Comparison of ENCODE assay signal across 7 cellular contexts in genomic region chr11:80699406-80700177, GRCh38.
DNase-seq lines count a peak whose midpoint lies in the region; ATAC-seq and TF ChIP-seq lines count a peak whose summit lies in the region.
"Not testable (repeated sequence)": the region's sequence is repeated elsewhere in the genome, so short reads cannot be mapped to it uniquely, and the experiment has no call there.

No MANE protein-coding gene starts in this region.

- ATAC-seq in HG03432 (IDR thresholded peaks at IDR 0.05; ENCODE audit: unreplicated experiment) (peak; percentile 47), left colon (peak; percentile 98)

- H3K4me1 ChIP-seq in colonic mucosa, result not testable (repeated sequence)

- DNase-seq in NCI-H748 (lab: John Stamatoyannopoulos, UW; ENCODE audit: unreplicated experiment) (peak; percentile 59), SK-MEL-5 (ENCODE audit: low read depth, low spot score) (peak; percentile 11), colonic mucosa (peak; percentile 64), glomerular endothelial cell (ENCODE audit: extremely low read depth, low read depth, low spot score) (peak; percentile 5), left colon (peak; percentile 23 to 46), pons (ENCODE audit: low spot score) (peak; percentile 39)

- H3K9ac ChIP-seq in colonic mucosa (ENCODE audit: low read depth in 2 of 2, low read length in 2 of 2), result not testable (repeated sequence)

- in situ Hi-C loops in SK-MEL-5 (cut with HindIII; ENCODE audit: low pct_unique_long_range_greater_than_20kb, low sequenced_read_pairs), result not testable (repeated sequence)

- not testable (repeated sequence) for H3K27me3 ChIP-seq in colonic mucosa

- peak overlapping the region; percentile 7 for H3K4me3 ChIP-seq in colonic mucosa

- not testable (repeated sequence) for H3K9me3 ChIP-seq in colonic mucosa

- TF ChIP-seq CTCF in colonic mucosa (IDR thresholded peaks at IDR 0.05), result not testable (repeated sequence)

- H3K27ac ChIP-seq in colonic mucosa, result peak overlapping the region; percentile 85

- not testable (repeated sequence) for H3K36me3 ChIP-seq in colonic mucosa

- intact Hi-C loops in colonic mucosa (cut with DNase I); left colon (cut with DNase I, micrococcal nuclease): not testable (repeated sequence)

Comparison
In these comparisons a context has a peak if more than half of its experiments do, and no peak if none do; other contexts are left out.
1. Peak in every context shown above with its lines: DNase-seq, ATAC-seq, H3K4me3 ChIP-seq and H3K27ac ChIP-seq.
2. DNase-seq: peak in every context shown above with its lines; median percentile 64 in colonic mucosa; 59 in NCI-H748; 39 in pons; 34 in left colon; 11 in SK-MEL-5; 5 in glomerular endothelial cell.